In genomic region chr11:63875506-63875905, GRCh38 we compare ENCODE assay signal across 16 cellular contexts.
"Had no signal": no experiment of that assay in that cellular context is flagged by ENCODE, and none has a peak within 500 bp of the region (broad histone marks: within the 10 kb centered on the region; RNA-seq: fewer than 3 reads in every experiment).

No MANE protein-coding gene starts in this region.

- H3K36me3 ChIP-seq: ovary, tibial nerve had no signal

- H3K4me3 ChIP-seq: left lung, ovary, tibial nerve had no signal

- H3K4me3 Mint-ChIP-seq: activated CD4-positive, alpha-beta T cell treated with anti-CD3 and anti-CD28 coated beads for 36 hours; activated CD8-positive, alpha-beta T cell treated with anti-CD3 and anti-CD28 coated beads for 36 hours; activated T-cell treated with anti-CD3 and anti-CD28 coated beads, Interleukin-2, amount 50 U/mL, for 72 hours had no signal

- DNase-seq: activated CD4-positive, alpha-beta T cell treated with anti-CD3 and anti-CD28 coated beads for 36 hours; activated CD8-positive, alpha-beta memory T cell treated with anti-CD3 and anti-CD28 coated beads, Interleukin-2, amount 50 U/mL, for 4 hours; activated CD8-positive, alpha-beta T cell treated with anti-CD3 and anti-CD28 coated beads for 36 hours; activated T-cell treated with anti-CD3 and anti-CD28 coated beads, Interleukin-2, amount 50 U/mL, for 72 hours; dermis blood vessel endothelial cell; foreskin fibroblast; glutamatergic neuron; islet precursor cell; left lung; mesenchymal stem cell; ovary; SIG-M5; stimulated activated CD4-positive, alpha-beta T cell treated with anti-CD3 and anti-CD28 coated beads, Interleukin-4, amount 100 ng/mL, for 4 hours; T-helper 9 cell had no signal

- H3K27me3 ChIP-seq: left lung, ovary, tibial nerve had no signal

- H3K27ac Mint-ChIP-seq: activated CD4-positive, alpha-beta T cell treated with anti-CD3 and anti-CD28 coated beads for 36 hours; activated CD8-positive, alpha-beta T cell treated with anti-CD3 and anti-CD28 coated beads for 36 hours; activated T-cell treated with anti-CD3 and anti-CD28 coated beads, Interleukin-2, amount 50 U/mL, for 72 hours had no signal

- ATAC-seq: activated CD4-positive, alpha-beta T cell treated with anti-CD3 and anti-CD28 coated beads for 36 hours; activated CD8-positive, alpha-beta T cell treated with anti-CD3 and anti-CD28 coated beads for 36 hours; activated T-cell treated with anti-CD3 and anti-CD28 coated beads, Interleukin-2, amount 50 U/mL, for 72 hours; esophagus mucosa; left lung had no signal

- H3K9me3 ChIP-seq: left lung, ovary, tibial nerve had no signal

- H3K9me3 Mint-ChIP-seq: activated CD8-positive, alpha-beta T cell treated with anti-CD3 and anti-CD28 coated beads for 36 hours; activated T-cell treated with anti-CD3 and anti-CD28 coated beads, Interleukin-2, amount 50 U/mL, for 72 hours had no signal

- H3K27me3 Mint-ChIP-seq: activated CD4-positive, alpha-beta T cell treated with anti-CD3 and anti-CD28 coated beads for 36 hours; activated CD8-positive, alpha-beta T cell treated with anti-CD3 and anti-CD28 coated beads for 36 hours had no signal
